Comparison of ENCODE assay signal across 13 cellular contexts in genomic region chr6:138467901-138468300, GRCh38. TPM values are rescaled to one million over a fixed set of nuclear protein-coding genes. Genes with fewer than 3 reads are reported as not detected.
DNase-seq lines count a peak whose midpoint lies in the region; FAIRE-seq and TF ChIP-seq lines count a peak whose summit lies in the region.
"Had no signal": no experiment of that assay in that cellular context is flagged by ENCODE, and none has a peak within 500 bp of the region (broad histone marks: within the 10 kb centered on the region; RNA-seq: fewer than 3 reads in every experiment).

No MANE protein-coding gene starts in this region.

- intact Hi-C loops in esophagus squamous epithelium (cut with DNase I) = no loop called here

- no peaks in the 10 kb centered on the region for H4K20me1 ChIP-seq in astrocyte (ENCODE audit: insufficient read depth, low read length)

- no peaks in the 10 kb centered on the region for H3K27me3 ChIP-seq in astrocyte (ENCODE audit: insufficient read depth, low read length)
- no peaks in the 10 kb centered on the region for H3K27me3 ChIP-seq in esophagus squamous epithelium

- H3K9me3 Mint-ChIP-seq in astrocyte (ENCODE audit: unreplicated experiment) = no peaks in the 10 kb centered on the region
- H3K9me3 Mint-ChIP-seq: T-helper 1 cell treated with Interleukin-12 subunit alpha and Interleukin-12 subunit beta and Interleukin-4 antibody, amounts not matched to agents 30 μg/mL and 1 μg/mL, for 36 hours had no signal

- H3K36me3 Mint-ChIP-seq in astrocyte (ENCODE audit: low read depth, unreplicated experiment) = peaks cover 7% of the 10 kb centered on the region

- no peaks in the 10 kb centered on the region for H3K27me3 Mint-ChIP-seq in astrocyte (ENCODE audit: low read depth, unreplicated experiment)

- no peak for TF ChIP-seq POLR2A in esophagus squamous epithelium (IDR thresholded peaks at IDR 0.05)

- H3K4me2 ChIP-seq in astrocyte (ENCODE audit: low read length) = no peak overlapping the region

- H3K4me3 Mint-ChIP-seq in astrocyte (ENCODE audit: unreplicated experiment) = no peak overlapping the region
- H3K4me3 Mint-ChIP-seq: T-helper 1 cell treated with Interleukin-12 subunit alpha and Interleukin-12 subunit beta and Interleukin-4 antibody, amounts not matched to agents 30 μg/mL and 1 μg/mL, for 36 hours had no signal

- H3K27ac ChIP-seq in astrocyte (ENCODE audit: low read depth, low read length) (no peak overlapping the region), esophagus squamous epithelium (no peak overlapping the region)

- no peak overlapping the region for H2AFZ ChIP-seq in astrocyte (ENCODE audit: low read depth, low read length)

- TF ChIP-seq CTCF in astrocyte (IDR thresholded peaks at IDR 0.05; ENCODE audit: insufficient read depth, low read depth, low read length) (no peak), esophagus squamous epithelium (IDR thresholded peaks at IDR 0.05) (no peak)

- H3K79me2 ChIP-seq in astrocyte (ENCODE audit: insufficient read depth, low read length) = peaks cover 5% of the 10 kb centered on the region

- H3K9me3 ChIP-seq in astrocyte (ENCODE audit: insufficient read depth, low read depth, low read length) (no peaks in the 10 kb centered on the region), esophagus squamous epithelium (no peaks in the 10 kb centered on the region)

- H3K4me3 ChIP-seq in astrocyte (ENCODE audit: insufficient read depth, low read depth, low read length) (no peak overlapping the region), esophagus squamous epithelium (no peak overlapping the region)

- H3K4me1 Mint-ChIP-seq in astrocyte (ENCODE audit: low read depth, unreplicated experiment) = peaks cover 22% of the 10 kb centered on the region

- H3K36me3 ChIP-seq in astrocyte (ENCODE audit: insufficient read depth, low read length) = peaks cover 6% of the 10 kb centered on the region
- H3K36me3 ChIP-seq in esophagus squamous epithelium = peaks cover 0 to 44% (median 0%) of the 10 kb centered on the region in 3 donors

- peak overlapping the region; percentile 29 for H3K27ac Mint-ChIP-seq in astrocyte (ENCODE audit: unreplicated experiment)
- H3K27ac Mint-ChIP-seq: T-helper 1 cell treated with Interleukin-12 subunit alpha and Interleukin-12 subunit beta and Interleukin-4 antibody, amounts not matched to agents 30 μg/mL and 1 μg/mL, for 36 hours had no signal

- DNase-seq in ELR (ENCODE audit: low read depth) (peak; percentile 59), NCI-H460 (ENCODE audit: extremely low read depth, low read depth) (peak; percentile 18), astrocyte (ENCODE audit: low read depth) (no peak), kidney tubule cell (ENCODE audit: low spot score) (peak; percentile 11), DMS 273 treated with DMSO at 0.1 percent for 48 hours (lab: John Stamatoyannopoulos, UW) (no peak), C1 segment of cervical spinal cord (lab: John Stamatoyannopoulos, UW) (no peak), esophagus squamous epithelium (lab: John Stamatoyannopoulos, UW) (no peak), GM19238 (ENCODE audit: insufficient read length, low spot score) (no peak)
- DNase-seq: NCI-H187 treated with DMSO at 0.1 percent for 48 hours, NCI-H446 treated with DMSO at 0.1 percent for 48 hours, NCI-H774 had no signal

- no peak for FAIRE-seq in astrocyte (lab: Jason Lieb, UNC)
- FAIRE-seq: GM19239 had no signal

- H3K4me1 ChIP-seq in astrocyte (ENCODE audit: insufficient read depth, low read length) (peaks cover 15% of the 10 kb centered on the region), esophagus squamous epithelium (peaks cover 0 to 30% (median 4%) of the 10 kb centered on the region in 3 donors)

- no peak overlapping the region for H3K9ac ChIP-seq in astrocyte (ENCODE audit: low read length)

RNA-seq across cellular contexts. Expression of gene NHSL1, which starts 31.4 kb away (rescaled TPM):
- 24.5 and 25.2 TPM in 2 replicates for total RNA-seq in NCI-H460 (2014; rRNA removed; shearing (Covaris generic))
- polyA plus RNA-seq in NCI-H460 (2014; cell fraction: nucleus; rRNA removed) = 9.1 and 9.2 TPM in 2 replicates
- total RNA-seq in astrocyte (28.7 and 33.5 TPM in 2 replicates), esophagus squamous epithelium (10 to 100 TPM; 13.1 to 58.2 (median 32.0) TPM)

Comparison
In these comparisons a context has a peak if more than half of its experiments do, and no peak if none do; other contexts are left out.
1. DNase-seq: peak in ELR (single experiment), NCI-H460 (single experiment) and kidney tubule cell (single experiment); none in astrocyte (single experiment), DMS 273 treated with DMSO at 0.1 percent for 48 hours (single experiment), C1 segment of cervical spinal cord (0 of 14), esophagus squamous epithelium (single experiment) and GM19238 (single experiment).